8 cellular contexts compared by ENCODE assay signal in genomic region chr11:11171854-11172253, GRCh38.
DNase-seq lines count a peak whose midpoint lies in the region; ATAC-seq and TF ChIP-seq lines count a peak whose summit lies in the region.
"Had no signal": no experiment of that assay in that cellular context is flagged by ENCODE, and none has a peak within 500 bp of the region (broad histone marks: within the 10 kb centered on the region; RNA-seq: fewer than 3 reads in every experiment).

No MANE protein-coding gene starts in this region.

- no peak overlapping the region for H3K4me2 ChIP-seq in mesendoderm (ENCODE audit: low read length)

- no peak overlapping the region for H4K8ac ChIP-seq in mesendoderm (ENCODE audit: low read depth, low read length)

- H3K4me1 ChIP-seq in mesendoderm (ENCODE audit: control insufficient read depth, low read depth, low read length): no peaks in the 10 kb centered on the region

- peak overlapping the region in 2 of 3 experiments; percentile 15 to 34 for H3K27ac Mint-ChIP-seq in nephron

- H3K9me3 Mint-ChIP-seq in nephron: peaks cover 2% of the 10 kb centered on the region

- H3K27me3 Mint-ChIP-seq in nephron (ENCODE audit: low read depth): peaks cover 11% of the 10 kb centered on the region

- no peak overlapping the region for H2BK15ac ChIP-seq in mesendoderm (replicated peaks; ENCODE audit: low read depth)

- no peak overlapping the region for H2BK120ac ChIP-seq in mesendoderm (ENCODE audit: low read depth, low read length)

- no CpG with 5 or more reads among the region's 1 CpG for WGBS in mesendoderm (ENCODE audit: extremely low coverage, insufficient coverage, low lambda C conversion rate)

- H3K23ac ChIP-seq in mesendoderm (ENCODE audit: low read length): no peak overlapping the region

- H3K4ac ChIP-seq in mesendoderm (ENCODE audit: low read depth, low read length): no peak overlapping the region

- no peaks in the 10 kb centered on the region for H3K36me3 Mint-ChIP-seq in nephron (ENCODE audit: low read depth)

- H3K56ac ChIP-seq in mesendoderm (ENCODE audit: low read length): no peak overlapping the region

- H3K4me1 Mint-ChIP-seq in nephron: peaks cover 49% of the 10 kb centered on the region

- TF ChIP-seq CTCF in nephron (IDR thresholded peaks at IDR 0.05; ENCODE audit: unreplicated experiment in 3 of 3): no peak

- no peak overlapping the region for H2BK5ac ChIP-seq in mesendoderm (ENCODE audit: low read length)

- H3K4me3 Mint-ChIP-seq in nephron: no peak overlapping the region

- no peak overlapping the region for H3K9ac ChIP-seq in mesendoderm (ENCODE audit: low read length)

- no peaks in the 10 kb centered on the region for H3K79me2 ChIP-seq in mesendoderm (ENCODE audit: control insufficient read depth, insufficient read depth, low read length)

- H3K27me3 ChIP-seq in mesendoderm (ENCODE audit: insufficient read depth, low read length, poor library complexity): no peaks in the 10 kb centered on the region
- H3K27me3 ChIP-seq in H7 (ENCODE audit: control insufficient read depth, insufficient read depth, low read length): no peaks in the 10 kb centered on the region; the same call in 1 of the 2 replicates

- ATAC-seq in GM18870 (IDR thresholded peaks at IDR 0.05; ENCODE audit: unreplicated experiment) (peak; percentile 92), GM21825 (IDR thresholded peaks at IDR 0.05; ENCODE audit: unreplicated experiment) (peak; percentile 74)

- no peak overlapping the region for H3K27ac ChIP-seq in mesendoderm (ENCODE audit: low read depth, low read length)

- H3K18ac ChIP-seq in mesendoderm (ENCODE audit: low read length): no peak overlapping the region

- DNase-seq in NCI-H1694 treated with DMSO at 0.1 percent for 48 hours (lab: John Stamatoyannopoulos, UW) (peak; percentile 54), mesendoderm (no peak), islet precursor cell (no peak), H7 (no peak)
- DNase-seq: KG1 had no signal

- no peak overlapping the region for H4K5ac ChIP-seq in mesendoderm (ENCODE audit: low read length)

- H2AK5ac ChIP-seq in mesendoderm (ENCODE audit: low read length): no peak overlapping the region

- no peaks in the 10 kb centered on the region for H3K79me1 ChIP-seq in mesendoderm (ENCODE audit: low read length)

- H3K4me3 ChIP-seq in mesendoderm (ENCODE audit: low read length) (no peak overlapping the region), H7 (ENCODE audit: insufficient read depth, low read depth, low read length) (no peak overlapping the region)

- H3K36me3 ChIP-seq in mesendoderm (ENCODE audit: control insufficient read depth, insufficient read depth, low read length) (no peaks in the 10 kb centered on the region), H7 (replicated peaks; ENCODE audit: control insufficient read depth, insufficient read depth, low read length) (no peaks in the 10 kb centered on the region)
